ENCODE assay signal across 1 cellular context in genomic region chr16:89093602-89094251, GRCh38.
TF ChIP-seq lines count a peak whose summit lies in the region.

TSS of gene ACSF3 (plus strand) at chr16:89093852. CDS start at chr16:89100682, 6,830 bp downstream.

TF ChIP-seq in HepG2, 621 proteins besides CTCF, POLR2A, EP300 and RAD21 (continued from another document and continues in another):
- TF ChIP-seq ZHX2 (IDR thresholded peaks at IDR 0.05; ENCODE audit: low read depth) (peak; percentile 62; the same call in 1 of the 2 replicates), ZHX2 (CRISPR knock-in tag; IDR thresholded peaks at IDR 0.05; ENCODE audit: borderline replicate concordance) (0 out of 2 replicates have a peak, but pooled peaks have one; percentile 38), ZBTB49 (CRISPR knock-in tag; IDR thresholded peaks at IDR 0.05; ENCODE audit: borderline replicate concordance) (no peak), ZNF879 (CRISPR knock-in tag; IDR thresholded peaks at IDR 0.05) (no peak), AGO2 (optimal IDR thresholded peaks at IDR 0.05; ENCODE audit: low read depth, low read length) (peak; percentile 47), RELA (CRISPR knock-in tag; IDR thresholded peaks at IDR 0.05) (peak; percentile 66; the same call in 1 of the 2 replicates), RFX3 (CRISPR knock-in tag; IDR thresholded peaks at IDR 0.05) (no peak), SP2 (CRISPR knock-in tag; IDR thresholded peaks at IDR 0.05) (no peak), ZNF12 (CRISPR knock-in tag; IDR thresholded peaks at IDR 0.05) (no peak), THAP11 (CRISPR knock-in tag; IDR thresholded peaks at IDR 0.05) (peak; percentile 92), LRRFIP1 (CRISPR knock-in tag; conservative IDR thresholded peaks at IDR 0.05) (no peak), ZNF556 (CRISPR knock-in tag; IDR thresholded peaks at IDR 0.05; ENCODE audit: borderline replicate concordance) (peak; percentile 55; the same call in 1 of the 2 replicates), KLF15 (CRISPR knock-in tag; IDR thresholded peaks at IDR 0.05; ENCODE audit: borderline replicate concordance) (no peak), NFYB (CRISPR knock-in tag; IDR thresholded peaks at IDR 0.05) (no peak), IRX3 (CRISPR knock-in tag; IDR thresholded peaks at IDR 0.05; ENCODE audit: borderline replicate concordance, low read depth) (0 out of 2 replicates have a peak, but pooled peaks have one; percentile 58), ZMAT3 (CRISPR knock-in tag; conservative IDR thresholded peaks at IDR 0.05) (0 out of 2 replicates have a peak, but pooled peaks have one; percentile 56), KDM5B (CRISPR knock-in tag; IDR thresholded peaks at IDR 0.05; ENCODE audit: borderline replicate concordance) (0 out of 2 replicates have a peak, but pooled peaks have one; percentile 21), GFI1 (CRISPR knock-in tag; IDR thresholded peaks at IDR 0.05; ENCODE audit: borderline replicate concordance) (no peak), KLF13 (CRISPR knock-in tag; IDR thresholded peaks at IDR 0.05) (no peak), KAT8 (CRISPR knock-in tag; IDR thresholded peaks at IDR 0.05) (peak; percentile 84; the same call in 1 of the 2 replicates), SSRP1 (CRISPR knock-in tag; IDR thresholded peaks at IDR 0.05) (no peak), MTA3 (CRISPR knock-in tag; IDR thresholded peaks at IDR 0.05) (no peak), DR1 (CRISPR knock-in tag; IDR thresholded peaks at IDR 0.05) (no peak; the same call in 1 of the 2 replicates), RARA (CRISPR knock-in tag; IDR thresholded peaks at IDR 0.05) (peak; percentile 8; the same call in 1 of the 2 replicates), ESRRA (CRISPR knock-in tag; IDR thresholded peaks at IDR 0.05; ENCODE audit: low read depth) (peak; percentile 59; the same call in 1 of the 2 replicates), SRF (IDR thresholded peaks at IDR 0.05; ENCODE audit: low read depth, low read length) (peak; percentile 79), MXD4 (CRISPR knock-in tag; IDR thresholded peaks at IDR 0.05) (no peak; the same call in 1 of the 2 replicates), SOX6 (IDR thresholded peaks at IDR 0.05) (no peak), SOX6 (CRISPR knock-in tag; IDR thresholded peaks at IDR 0.05) (no peak), PATZ1 (CRISPR knock-in tag; IDR thresholded peaks at IDR 0.05) (no peak), ZNF414 (CRISPR knock-in tag; IDR thresholded peaks at IDR 0.05) (no peak), ZNF780A (CRISPR knock-in tag; IDR thresholded peaks at IDR 0.05) (no peak), TCF7 (IDR thresholded peaks at IDR 0.05; ENCODE audit: low read depth) (no peak), NPAS2 (CRISPR knock-in tag; IDR thresholded peaks at IDR 0.05; ENCODE audit: borderline replicate concordance) (no peak), USF2 (IDR thresholded peaks at IDR 0.05; ENCODE audit: low read depth, low read length) (no peak), USF2 (CRISPR knock-in tag; IDR thresholded peaks at IDR 0.05; ENCODE audit: borderline replicate concordance) (no peak)
